In the genomic region with DNA sequence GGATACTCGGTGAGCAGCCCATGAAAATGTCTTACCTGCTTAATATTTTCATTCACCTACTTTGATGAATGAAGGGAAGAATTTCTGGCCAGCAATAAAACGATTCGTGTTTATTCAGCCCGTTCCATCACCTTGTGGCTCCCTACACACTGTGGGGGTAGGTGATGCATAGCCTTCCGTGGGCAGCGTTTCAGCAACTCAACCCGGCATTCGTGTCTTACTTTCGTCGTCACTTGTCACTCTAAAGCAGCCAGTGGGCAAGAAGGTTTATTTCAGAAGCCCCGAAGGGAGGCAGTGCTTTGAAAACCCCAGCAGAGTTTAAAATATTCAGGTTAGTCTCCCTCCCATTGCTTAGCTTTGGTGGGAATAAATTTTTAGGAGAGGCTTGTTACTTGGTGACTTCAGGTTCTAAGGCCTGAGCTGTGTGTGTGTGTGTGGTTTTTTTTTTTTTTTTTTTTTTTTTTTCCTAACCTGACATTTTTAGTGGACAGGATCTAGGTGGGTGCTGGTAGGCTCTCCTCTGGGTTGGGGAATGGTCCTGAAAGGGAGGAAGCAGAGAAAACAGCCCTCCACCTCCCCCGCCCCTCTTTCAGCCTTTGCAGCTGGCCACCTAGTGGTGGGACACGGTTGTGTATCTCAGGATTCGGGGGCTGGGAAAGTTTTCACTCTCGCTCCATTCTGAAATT, we compare ENCODE assay signal across 9 cellular contexts. TPM values are rescaled to one million over a fixed set of nuclear protein-coding genes. Genes with fewer than 3 reads are reported as not detected.
DNase-seq lines count a peak whose midpoint lies in the region; ATAC-seq, FAIRE-seq and TF ChIP-seq lines count a peak whose summit lies in the region.
"Had no signal": no experiment of that assay in that cellular context is flagged by ENCODE, and none has a peak within 500 bp of the region (broad histone marks: within the 10 kb centered on the region; RNA-seq: fewer than 3 reads in every experiment).

No MANE protein-coding gene starts in this region.

- H3K4me1 Mint-ChIP-seq in IgD-negative memory B cell = peaks cover 11 to 42% (median 34%) of the 10 kb centered on the region in 3 donors

- TF ChIP-seq CTCF in VCaP (conservative IDR thresholded peaks at IDR 0.05) = peak; percentile 76
- TF ChIP-seq CTCF in bronchial epithelial cell (IDR thresholded peaks at IDR 0.05; ENCODE audit: insufficient read depth, low read length, severe bottlenecking) = peak; percentile 83
- peak; percentile 52 to 84 (median 81) for TF ChIP-seq CTCF in spleen (IDR thresholded peaks at IDR 0.05 in 8 of 11, conservative IDR thresholded peaks at IDR 0.05 in 3 of 11)

- H3K36me3 Mint-ChIP-seq in IgD-negative memory B cell = no peaks in the 10 kb centered on the region

- no peaks in the 10 kb centered on the region for H3K9me3 ChIP-seq in spleen

- ATAC-seq in GM18511 (IDR thresholded peaks at IDR 0.05; ENCODE audit: unreplicated experiment) = no peak
- no peak for ATAC-seq in HG03045 (IDR thresholded peaks at IDR 0.05; ENCODE audit: unreplicated experiment)

- intact Hi-C loops in spleen (cut with DNase I; ENCODE audit: low total_unique reads) = loop anchor here (5.0 kb wide), 2 partner anchors 98 to 208 kb away; no protein-coding TSS in a partner anchor

- H3K4me3 ChIP-seq in bronchial epithelial cell (ENCODE audit: low read depth, low read length) = no peak overlapping the region
- peak overlapping the region; percentile 59 to 96 (median 86) for H3K4me3 ChIP-seq in spleen

- TF ChIP-seq POLR2A in spleen (IDR thresholded peaks at IDR 0.05) = no peak

- no peak for FAIRE-seq in bronchial epithelial cell (lab: Jason Lieb, UNC)
- FAIRE-seq: colon had no signal

- no peaks in the 10 kb centered on the region for H3K27me3 Mint-ChIP-seq in IgD-negative memory B cell

- H3K27ac ChIP-seq in VCaP (no peak overlapping the region), spleen (peak overlapping the region; percentile 58 to 99 (median 97))

- no peaks in the 10 kb centered on the region for H3K9me3 Mint-ChIP-seq in IgD-negative memory B cell

- in situ Hi-C loops in Caki2 (cut with HindIII; ENCODE audit: low pct_unique_long_range_greater_than_20kb, low sequenced_read_pairs) = no loop called here

- H3K36me3 ChIP-seq in bronchial epithelial cell (ENCODE audit: control insufficient read depth, insufficient read depth, low read length) (no peaks in the 10 kb centered on the region), spleen (peaks cover 0 to 6% (median 0%) of the 10 kb centered on the region in 6 donors)

- peak overlapping the region; percentile 78 to 100 (median 96) for H3K4me3 Mint-ChIP-seq in IgD-negative memory B cell

- H3K27me3 ChIP-seq in bronchial epithelial cell (ENCODE audit: control insufficient read depth, insufficient read depth, low read length) (no peaks in the 10 kb centered on the region), spleen (replicated peaks in 1 of 7) (no peaks in the 10 kb centered on the region)

- 4 to 14% (median 7%) methylated on average over 15 of the region's 15 CpGs for WGBS in spleen, 5 donors

- H3K4me1 ChIP-seq in spleen = peaks cover 35 to 80% (median 72%) of the 10 kb centered on the region in 6 donors

- peak overlapping the region; percentile 67 to 94 (median 91) for H3K27ac Mint-ChIP-seq in IgD-negative memory B cell

- DNase-seq in Caki2 (ENCODE audit: low read depth) = peak; percentile 23
- peak; percentile 28 for DNase-seq in bronchial epithelial cell (ENCODE audit: low read depth)
- DNase-seq in inferior parietal cortex (ENCODE audit: extremely low spot score) = peak; percentile 60
- peak; percentile 85 for DNase-seq in spleen

RNA-seq across cellular contexts. Expression of a gene that starts 1.8 kb away (rescaled TPM):
- 0.20 and 0.61 TPM in 2 replicates for total RNA-seq in Caki2 (2014; rRNA removed; shearing (Covaris generic); ENCODE audit: low replicate concordance)
- polyA plus RNA-seq in IgD-negative memory B cell (18.1 TPM), spleen (10 to 100 TPM; 15.5 to 25.0 (median 18.4) TPM)
- total RNA-seq in bronchial epithelial cell (1.5 and 2.4 TPM in 2 replicates), spleen (10 to 100 TPM; 47.2 to 85.2 (median 59.7) TPM)

RNA-seq across cellular contexts. Expression of a gene that starts 30.6 kb away (rescaled TPM):
- 281 TPM in 2 replicates for total RNA-seq in Caki2 (2014; rRNA removed; shearing (Covaris generic); ENCODE audit: low replicate concordance)
- 71.2 TPM for polyA plus RNA-seq in IgD-negative memory B cell
- total RNA-seq in bronchial epithelial cell = 107 and 110 TPM in 2 replicates
- 100 to 1,000 TPM in 3 of 7 donors, 10 to 100 TPM in 4; 77.5 to 138 (median 98.7) TPM for total RNA-seq in spleen
- 100 to 1,000 TPM in 1 of 3 donors, 10 to 100 TPM in 2; 61.9 to 130 (median 94.2) TPM for polyA plus RNA-seq in spleen

RNA-seq across cellular contexts. Expression of a gene that starts 43.7 kb away (rescaled TPM):
- 30.8 and 61.0 TPM in 2 replicates for total RNA-seq in Caki2 (2014; rRNA removed; shearing (Covaris generic); ENCODE audit: low replicate concordance)
- polyA plus RNA-seq in IgD-negative memory B cell (22.2 TPM), spleen (10 to 100 TPM; 39.4 to 68.3 (median 58.2) TPM)
- total RNA-seq in bronchial epithelial cell (19.5 and 21.6 TPM in 2 replicates), spleen (10 to 100 TPM; 13.3 to 32.1 (median 21.3) TPM)

Comparison
In these comparisons a context has a peak if more than half of its experiments do, and no peak if none do; other contexts are left out.
1. DNase-seq: peak in every context shown above with its lines; median percentile 85 in spleen; 60 in inferior parietal cortex; 28 in bronchial epithelial cell; 23 in Caki2.
2. RNA of a gene that starts 1.8 kb away (total RNA-seq): 47.2 to 85.2 TPM in spleen; 1.5 to 2.4 TPM in bronchial epithelial cell and 0.20 to 0.61 TPM in Caki2; every median in the first group is over 10 times any median in the second.
3. Peak in every context shown above with its lines, with median percentiles within 50 percentile points of each other: CTCF ChIP-seq.